8 cellular contexts compared by ENCODE assay signal in the genomic region with DNA sequence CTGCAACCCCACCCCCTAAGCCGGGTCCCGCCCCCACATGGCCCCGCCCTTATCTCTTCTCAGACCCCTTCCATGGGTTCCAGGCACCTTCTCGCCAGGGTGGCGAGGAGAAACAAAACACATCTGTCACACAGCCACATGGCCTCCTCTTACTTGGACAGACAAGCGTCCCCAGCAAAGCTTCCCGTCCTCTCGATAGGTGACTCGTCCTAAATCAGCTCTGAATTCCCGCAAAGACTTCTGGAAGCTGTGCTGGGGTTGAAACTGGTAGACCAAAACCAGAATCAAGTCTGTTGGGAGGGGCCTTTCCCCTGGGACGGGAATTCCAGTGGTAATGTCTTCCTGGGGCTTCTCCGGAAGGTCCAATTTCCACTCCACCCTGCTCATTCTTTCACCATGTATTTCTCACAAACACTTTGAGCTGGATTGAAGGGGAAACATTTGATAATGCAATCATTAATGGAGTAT. TPM values are rescaled to one million over a fixed set of nuclear protein-coding genes. Genes with fewer than 3 reads are reported as not detected.
DNase-seq lines count a peak whose midpoint lies in the region; ATAC-seq and TF ChIP-seq lines count a peak whose summit lies in the region.

No MANE protein-coding gene starts in this region.

- WGBS in HUES64: 2% methylated on average over 12 of the region's 12 CpGs
- WGBS in mesenchymal stem cell: 0% methylated on average over 6 of the region's 12 CpGs

- no peak overlapping the region for H3K14ac ChIP-seq in mesenchymal stem cell (ENCODE audit: low read length in 2 of 2)

- no peak overlapping the region for H2BK12ac ChIP-seq in mesenchymal stem cell (ENCODE audit: low read length in 2 of 2)

- H3K4me2 ChIP-seq in mesenchymal stem cell (ENCODE audit: low read length, poor library complexity, severe bottlenecking): peak overlapping the region; percentile 80

- peak overlapping the region; percentile 74 for H2BK5ac ChIP-seq in mesenchymal stem cell (ENCODE audit: low read depth, low read length, poor library complexity, severe bottlenecking)

- no peak for TF ChIP-seq POLR2A in breast epithelium (IDR thresholded peaks at IDR 0.05)

- peaks cover 5% of the 10 kb centered on the region for H3K79me1 ChIP-seq in mesenchymal stem cell (replicated peaks; ENCODE audit: low read length, poor library complexity, severe bottlenecking)

- CTCF ChIA-PET in BJ (lab: Yijun Ruan, JAX): interaction anchor here (1.0 to 1.5 kb wide), 2 partner anchors 21 to 106 kb away, joined by 3 to 4 read pairs; partner anchors contain the start of gene TMEM245

- H3K4me1 ChIP-seq in HUES64 (ENCODE audit: insufficient read depth, low read length) (peaks cover 18% of the 10 kb centered on the region), breast epithelium (peaks cover 0 to 4% of the 10 kb centered on the region in 2 donors), mesenchymal stem cell (ENCODE audit: control insufficient read depth, insufficient read depth, low read depth, low read length) (peaks cover 11% of the 10 kb centered on the region), upper lobe of right lung (peaks cover 51% of the 10 kb centered on the region)

- intact Hi-C loops in breast epithelium (cut with DNase I; ENCODE audit: low total_unique reads) (no loop called here), upper lobe of right lung (cut with DNase I) (no loop called here), posterior cingulate gyrus (cut with DNase I) (loop anchor here (5.0 kb wide), 1 partner anchor 104 kb away; the partner anchor contains the start of gene TMEM245)

- H3K27me3 ChIP-seq in BJ (ENCODE audit: control insufficient read depth, insufficient read depth, low read length): no peaks in the 10 kb centered on the region
- peaks cover 11% of the 10 kb centered on the region for H3K27me3 ChIP-seq in HUES64 (ENCODE audit: insufficient read depth, low read length)
- H3K27me3 ChIP-seq in breast epithelium: no peaks in the 10 kb centered on the region
- no peaks in the 10 kb centered on the region for H3K27me3 ChIP-seq in mesenchymal stem cell (ENCODE audit: control insufficient read depth in 1 of 2, insufficient read depth in 1 of 2, low read length in 2 of 2)
- H3K27me3 ChIP-seq in upper lobe of right lung: no peaks in the 10 kb centered on the region

- ATAC-seq in upper lobe of right lung (no peak), HG02852 (IDR thresholded peaks at IDR 0.05; ENCODE audit: unreplicated experiment) (no peak)

- no peak overlapping the region for H4K91ac ChIP-seq in mesenchymal stem cell (ENCODE audit: low read length)

- no peak overlapping the region for H3K9ac ChIP-seq in HUES64 (ENCODE audit: low read depth, low read length)
- H3K9ac ChIP-seq in mesenchymal stem cell (ENCODE audit: low read length): peak overlapping the region; percentile 88

- TF ChIP-seq CTCF in BJ (IDR thresholded peaks at IDR 0.05; ENCODE audit: insufficient read depth, low read depth, low read length): no peak
- no peak for TF ChIP-seq CTCF in breast epithelium (IDR thresholded peaks at IDR 0.05)
- TF ChIP-seq CTCF in upper lobe of right lung (IDR thresholded peaks at IDR 0.05): no peak

- peak overlapping the region; percentile 48 to 70 for H3K18ac ChIP-seq in mesenchymal stem cell (ENCODE audit: low read depth in 1 of 2, low read length in 2 of 2)

- POLR2A ChIA-PET in BJ (lab: Charles Lee): interaction anchor here (0.7 kb wide), 2 partner anchors 20 to 79 kb away, joined by 3 read pairs; partner anchors contain the start of gene ABITRAM

- H2AFZ ChIP-seq in mesenchymal stem cell (ENCODE audit: low read depth, low read length): peak overlapping the region; percentile 43

- H3K36me3 ChIP-seq in BJ (ENCODE audit: control insufficient read depth, insufficient read depth, low read length) (no peaks in the 10 kb centered on the region), HUES64 (ENCODE audit: insufficient read depth, low read length) (peaks cover 9% of the 10 kb centered on the region; the same call in 1 of the 2 replicates), breast epithelium (no peaks in the 10 kb centered on the region), mesenchymal stem cell (ENCODE audit: control insufficient read depth in 1 of 2, insufficient read depth in 2 of 2, low read depth in 1 of 2, low read length in 2 of 2) (peaks cover 0 to 5% of the 10 kb centered on the region in 2 experiments), upper lobe of right lung (no peaks in the 10 kb centered on the region)

- H3K4me3 ChIP-seq in BJ (ENCODE audit: low read depth, low read length): peak overlapping the region; percentile 43
- peak overlapping the region; percentile 53 for H3K4me3 ChIP-seq in HUES64 (ENCODE audit: low read length)
- peak overlapping the region; percentile 86 to 97 (median 88) for H3K4me3 ChIP-seq in breast epithelium
- H3K4me3 ChIP-seq in mesenchymal stem cell (ENCODE audit: insufficient read depth in 1 of 2, low read depth in 1 of 2, low read length in 2 of 2): peak overlapping the region; percentile 41 to 81
- H3K4me3 ChIP-seq in upper lobe of right lung: peak overlapping the region; percentile 80

- no peak overlapping the region for H2BK15ac ChIP-seq in mesenchymal stem cell (ENCODE audit: low read depth, poor library complexity, severe bottlenecking)

- H2AK5ac ChIP-seq in mesenchymal stem cell (ENCODE audit: low read length, severe bottlenecking): no peak overlapping the region

- H3K27ac ChIP-seq in HUES64 (ENCODE audit: low read depth, low read length) (peak overlapping the region; percentile 44; the same call in 1 of the 2 replicates), breast epithelium (peak overlapping the region; percentile 93 to 96), mesenchymal stem cell (ENCODE audit: low read length, poor library complexity, severe bottlenecking) (peak overlapping the region; percentile 94), upper lobe of right lung (peak overlapping the region; percentile 89)

- H3K23ac ChIP-seq in mesenchymal stem cell (ENCODE audit: low read length in 2 of 2): no peak overlapping the region

- H3K4ac ChIP-seq in mesenchymal stem cell (ENCODE audit: low read depth in 1 of 2, low read length in 2 of 2): peak overlapping the region in 1 of 2 experiments; percentile 6

- peak; percentile 41 for DNase-seq in BJ (ENCODE audit: low read depth)
- no peak for DNase-seq in breast epithelium (ENCODE audit: low spot score in 2 of 2)
- DNase-seq in mesenchymal stem cell: peak; percentile 78
- no peak for DNase-seq in upper lobe of right lung
- no peak for DNase-seq in posterior cingulate gyrus
- no peak for DNase-seq in medulla oblongata (ENCODE audit: extremely low spot score)

- H2BK120ac ChIP-seq in mesenchymal stem cell (ENCODE audit: low read depth, low read length): no peak overlapping the region

- H4K8ac ChIP-seq in mesenchymal stem cell (ENCODE audit: low read length): peak overlapping the region; percentile 45

- H3K9me3 ChIP-seq in HUES64 (ENCODE audit: insufficient read depth, low read depth, low read length): no peaks in the 10 kb centered on the region
- no peaks in the 10 kb centered on the region for H3K9me3 ChIP-seq in breast epithelium
- H3K9me3 ChIP-seq in mesenchymal stem cell (ENCODE audit: control insufficient read depth, low read length): no peaks in the 10 kb centered on the region
- H3K9me3 ChIP-seq in upper lobe of right lung: no peaks in the 10 kb centered on the region

RNA-seq across cellular contexts. Expression of gene CTNNAL1, which starts 0.4 kb away (rescaled TPM):
- polyA plus RNA-seq in BJ (2011; rRNA removed): 32.6 and 70.9 TPM in 2 replicates
- 10.9 and 11.5 TPM in 2 replicates for polyA minus RNA-seq in BJ (2011; rRNA and poly(A)+ RNA removed)
- 65.1 TPM for polyA plus RNA-seq in HUES64 (2013, experiment 1 of 2)
- polyA plus RNA-seq in HUES64 (2013, experiment 2 of 2): 65.0 TPM
- total RNA-seq in breast epithelium: 10 to 100 TPM; 25.0 to 29.2 (median 25.6) TPM
- 13.1 TPM for polyA plus RNA-seq in mesenchymal stem cell (2013, experiment 1 of 2)
- 12.7 TPM for polyA plus RNA-seq in mesenchymal stem cell (2013, experiment 2 of 2)
- total RNA-seq in upper lobe of right lung: 69.4 TPM

Comparison
In these comparisons a context has a peak if more than half of its experiments do, and no peak if none do; other contexts are left out.
1. DNase-seq: peak in BJ (single experiment) and mesenchymal stem cell (single experiment); none in breast epithelium (0 of 2), upper lobe of right lung (single experiment), posterior cingulate gyrus (0 of 10) and medulla oblongata (single experiment).
2. H3K27ac ChIP-seq: peak in every context shown above with its lines; median percentile 94 in breast epithelium; 94 in mesenchymal stem cell; 89 in upper lobe of right lung; 44 in HUES64.
3. Peak in every context shown above with its lines, with median percentiles within 50 percentile points of each other: H3K4me3 ChIP-seq.